In genomic region chr12:12822886-12823285, GRCh38 we compare ENCODE assay signal across 1 cellular context.
TF ChIP-seq lines count a peak whose summit lies in the region.

No MANE protein-coding gene starts in this region.

TF ChIP-seq in GM12878, 131 proteins besides CTCF, POLR2A, EP300 and RAD21:
- TF ChIP-seq BCL3 (IDR thresholded peaks at IDR 0.05; ENCODE audit: borderline replicate concordance, insufficient read depth, low read depth, low read length, poor library complexity, severe bottlenecking) (peak; percentile 15), SUZ12 (IDR thresholded peaks at IDR 0.05; ENCODE audit: unreplicated experiment) (no peak), RBBP5 (conservative IDR thresholded peaks at IDR 0.05) (no peak)
